Comparison of ENCODE assay signal across 22 cellular contexts in genomic region chr1:37085393-37085792, GRCh38. TPM values are rescaled to one million over a fixed set of nuclear protein-coding genes. Genes with fewer than 3 reads are reported as not detected.
DNase-seq lines count a peak whose midpoint lies in the region; ATAC-seq and TF ChIP-seq lines count a peak whose summit lies in the region.
"Had no signal": no experiment of that assay in that cellular context is flagged by ENCODE, and none has a peak within 500 bp of the region (broad histone marks: within the 10 kb centered on the region; RNA-seq: fewer than 3 reads in every experiment).

No MANE protein-coding gene starts in this region.

- no peaks in the 10 kb centered on the region for H3K4me1 Mint-ChIP-seq in WTC11
- peaks cover 5% of the 10 kb centered on the region for H3K4me1 Mint-ChIP-seq in neural progenitor cell
- H3K4me1 Mint-ChIP-seq: activated CD4-positive, alpha-beta T cell treated with anti-CD3 and anti-CD28 coated beads for 36 hours had no signal

- CTCF ChIA-PET in HCT116 (lab: Charles Lee) (no interaction called here), WTC11 (lab: Charles Lee) (no interaction called here)

- H3K27me3 Mint-ChIP-seq in WTC11 (ENCODE audit: low read depth) (no peaks in the 10 kb centered on the region; the same call in 1 of the 2 replicates), neural progenitor cell (ENCODE audit: insufficient read depth, low read depth) (peaks cover 7% of the 10 kb centered on the region)

- H3K9ac ChIP-seq in HCT116 (ENCODE audit: low read length) (no peak overlapping the region), neural progenitor cell (no peak overlapping the region)

- RAD21 ChIA-PET in HCT116 (lab: Charles Lee; ENCODE audit: low non-redundant PET in 1 of 2, low total read pairs in 2 of 2, uncharacterized antibody in 2 of 2, unreplicated experiment in 2 of 2), result no interaction called here

- no peak for TF ChIP-seq RAD21 in HCT116 (IDR thresholded peaks at IDR 0.05; ENCODE audit: low read depth)

- H3K27ac Mint-ChIP-seq in WTC11 (no peak overlapping the region), neural progenitor cell (no peak overlapping the region)
- H3K27ac Mint-ChIP-seq: activated CD4-positive, alpha-beta T cell treated with anti-CD3 and anti-CD28 coated beads for 36 hours; CD8-positive, alpha-beta T cell had no signal

- H3K9me3 Mint-ChIP-seq in WTC11, result no peaks in the 10 kb centered on the region
- no peaks in the 10 kb centered on the region for H3K9me3 Mint-ChIP-seq in neural progenitor cell
- H3K9me3 Mint-ChIP-seq: CD8-positive, alpha-beta T cell had no signal

- H4K20me1 ChIP-seq in HCT116 (ENCODE audit: insufficient read depth) (no peaks in the 10 kb centered on the region), neural progenitor cell (ENCODE audit: low read depth) (no peaks in the 10 kb centered on the region)

- no peaks in the 10 kb centered on the region for H3F3A ChIP-seq in neural progenitor cell (ENCODE audit: low read depth)

- H3K9me2 ChIP-seq in HCT116 (ENCODE audit: insufficient read depth), result no peaks in the 10 kb centered on the region

- H2AFZ ChIP-seq in HCT116 (ENCODE audit: low read depth, low read length, poor library complexity, severe bottlenecking), result no peak overlapping the region
- no peak overlapping the region for H2AFZ ChIP-seq in neural progenitor cell (replicated peaks)

- H3K79me2 ChIP-seq in HCT116 (ENCODE audit: insufficient read depth, low read length) (no peaks in the 10 kb centered on the region), neural progenitor cell (ENCODE audit: low read depth) (no peaks in the 10 kb centered on the region)

- H3K4me2 ChIP-seq in HCT116 (ENCODE audit: low read length) (no peak overlapping the region), neural progenitor cell (no peak overlapping the region)

- H3K36me3 ChIP-seq in HCT116 (ENCODE audit: control insufficient read depth in 1 of 2, insufficient read depth in 2 of 2, low read length in 2 of 2) (no peaks in the 10 kb centered on the region), neural progenitor cell (no peaks in the 10 kb centered on the region)
- H3K36me3 ChIP-seq: SJCRH30, upper lobe of right lung had no signal

- intact Hi-C loops in HCT116 (cut with micrococcal nuclease), result no loop called here

- no peak for TF ChIP-seq POLR2A in HCT116 (IDR thresholded peaks at IDR 0.05; ENCODE audit: borderline replicate concordance, extremely low read depth, insufficient read depth, insufficient read length)

- H3K27ac ChIP-seq in HCT116 (ENCODE audit: low read depth, low read length) (no peak overlapping the region), neural progenitor cell (no peak overlapping the region)
- H3K27ac ChIP-seq: SJCRH30, upper lobe of right lung had no signal

- H3K36me3 Mint-ChIP-seq in WTC11, result no peaks in the 10 kb centered on the region
- H3K36me3 Mint-ChIP-seq in neural progenitor cell, result no peaks in the 10 kb centered on the region
- H3K36me3 Mint-ChIP-seq: CD8-positive, alpha-beta T cell had no signal

- DNase-seq in NCI-H146 (lab: John Stamatoyannopoulos, UW), result peak; percentile 8
- DNase-seq in NCI-H146 treated with DMSO at 0.1 percent for 48 hours (lab: John Stamatoyannopoulos, UW; ENCODE audit: unreplicated experiment), result no peak
- no peak for DNase-seq in HCT116 (ENCODE audit: low read depth, low spot score)
- peak; percentile 55 for DNase-seq in WTC11 (ENCODE audit: low spot score)
- DNase-seq in neural progenitor cell (ENCODE audit: low spot score), result peak; percentile 56
- DNase-seq in NOMO-1 (lab: John Stamatoyannopoulos, UW; ENCODE audit: unreplicated experiment in 2 of 2), result no peak
- DNase-seq: activated CD4-positive, alpha-beta T cell treated with anti-CD3 and anti-CD28 coated beads for 36 hours; activated effector memory CD4-positive, alpha-beta T cell treated with Interleukin-2 at 50 U/mL for 16 hours; amygdala; CD8-positive, alpha-beta T cell; effector memory CD4-positive, alpha-beta T cell; GOT3; Kasumi-1; left cardiac atrium; midbrain; NCI-H1694 treated with DMSO at 0.1 percent for 48 hours; stimulated activated naive CD8-positive, alpha-beta T cell treated with anti-CD3 and anti-CD28 coated beads, Interleukin-15, Interleukin-2, amounts not matched to agents 100 U/mL and 50 U/mL, for 24 hours; T-helper 9 cell; upper lobe of right lung had no signal

- BruUV-seq in HCT116 (replicated peaks; lab: Mats Ljungman, UMichigan), result no TSS peak

- H3K4me3 ChIP-seq in HCT116 (replicated peaks in 1 of 2; ENCODE audit: low read depth in 1 of 2, low read length in 2 of 2) (no peak overlapping the region), neural progenitor cell (no peak overlapping the region)
- H3K4me3 ChIP-seq: SJCRH30, upper lobe of right lung had no signal

- ATAC-seq in HCT116 (no peak; the same call in 1 of the 2 replicates), WTC11 (peak; percentile 86), HG03460 (IDR thresholded peaks at IDR 0.05; ENCODE audit: unreplicated experiment) (no peak), GM18873 (IDR thresholded peaks at IDR 0.05; ENCODE audit: low FRiP score, unreplicated experiment) (no peak)
- ATAC-seq: activated CD4-positive, alpha-beta T cell treated with anti-CD3 and anti-CD28 coated beads for 36 hours; CD8-positive, alpha-beta T cell; left cardiac atrium; stimulated activated naive CD8-positive, alpha-beta T cell treated with anti-CD3 and anti-CD28 coated beads, Interleukin-15, Interleukin-2, amounts not matched to agents 100 U/mL and 50 U/mL, for 24 hours; upper lobe of right lung had no signal

- POLR2A ChIA-PET in HCT116 (lab: Charles Lee) (no interaction called here), WTC11 (lab: Charles Lee) (no interaction called here)

- TF ChIP-seq CTCF in HCT116 (IDR thresholded peaks at IDR 0.05 in 2 of 3, conservative IDR thresholded peaks at IDR 0.05 in 1 of 3; ENCODE audit: borderline replicate concordance in 1 of 3, insufficient read depth in 1 of 3, low read depth in 2 of 3, low read length in 2 of 3), result peak in 2 of 3 experiments; percentile 25 to 38; a peak in 3 of 6 replicates
- TF ChIP-seq CTCF in WTC11 (IDR thresholded peaks at IDR 0.05), result peak; percentile 30; the same call in 1 of the 2 replicates
- TF ChIP-seq CTCF in neural progenitor cell (IDR thresholded peaks at IDR 0.05), result peak; percentile 61

- no peaks in the 10 kb centered on the region for H3K9me3 ChIP-seq in HCT116 (ENCODE audit: control insufficient read depth in 1 of 2, insufficient read depth in 1 of 2, low read depth in 1 of 2, low read length in 2 of 2)
- H3K9me3 ChIP-seq in neural progenitor cell (ENCODE audit: low read depth), result no peaks in the 10 kb centered on the region
- H3K9me3 ChIP-seq: SJCRH30, upper lobe of right lung had no signal

- H3K4me1 ChIP-seq in HCT116 (ENCODE audit: control insufficient read depth in 1 of 2, insufficient read depth in 2 of 2, low read length in 2 of 2) (no peaks in the 10 kb centered on the region), neural progenitor cell (peaks cover 12% of the 10 kb centered on the region)
- H3K4me1 ChIP-seq: SJCRH30, upper lobe of right lung had no signal

- peaks cover 35% of the 10 kb centered on the region for H3K27me3 ChIP-seq in HCT116 (ENCODE audit: insufficient read depth, low read length)
- H3K27me3 ChIP-seq in neural progenitor cell, result peaks cover 6% of the 10 kb centered on the region
- H3K27me3 ChIP-seq: upper lobe of right lung had no signal

- H3K4me3 Mint-ChIP-seq in WTC11 (no peak overlapping the region), neural progenitor cell (no peak overlapping the region)
- H3K4me3 Mint-ChIP-seq: activated CD4-positive, alpha-beta T cell treated with anti-CD3 and anti-CD28 coated beads for 36 hours; CD8-positive, alpha-beta T cell had no signal

TF ChIP-seq in HCT116, 20 proteins besides CTCF, POLR2A, EP300 and RAD21 (continues in another document):
- no peak for TF ChIP-seq YY1 (IDR thresholded peaks at IDR 0.05; ENCODE audit: extremely low read depth, insufficient replicate concordance, low read depth, low read length)
- TF ChIP-seq EGR1 (IDR thresholded peaks at IDR 0.05; ENCODE audit: low read depth), result no peak
- no peak for TF ChIP-seq ZNF274 (IDR thresholded peaks at IDR 0.05; ENCODE audit: low read depth, low read length)
- TF ChIP-seq ELF1 (IDR thresholded peaks at IDR 0.05; ENCODE audit: borderline replicate concordance, low read depth), result no peak
- TF ChIP-seq ATF3 (IDR thresholded peaks at IDR 0.05), result no peak
- TF ChIP-seq SP1 (IDR thresholded peaks at IDR 0.05; ENCODE audit: low read depth), result no peak
- TF ChIP-seq POLR2AphosphoS5 (IDR thresholded peaks at IDR 0.05; ENCODE audit: low read depth, low read length), result no peak
- no peak for TF ChIP-seq JUND (IDR thresholded peaks at IDR 0.05)
- TF ChIP-seq CEBPB (IDR thresholded peaks at IDR 0.05; ENCODE audit: low read depth), result no peak
- no peak for TF ChIP-seq SIN3A (IDR thresholded peaks at IDR 0.05; ENCODE audit: low read depth)
- TF ChIP-seq FOSL1 (IDR thresholded peaks at IDR 0.05; ENCODE audit: low read depth), result no peak
- TF ChIP-seq ZFX (IDR thresholded peaks at IDR 0.05), result no peak

TF ChIP-seq in WTC11, 78 proteins besides CTCF, POLR2A, EP300 and RAD21:
- TF ChIP-seq FOXP4 (CRISPR knock-in tag; IDR thresholded peaks at IDR 0.05) (no peak), SMAD3 (CRISPR knock-in tag; IDR thresholded peaks at IDR 0.05; ENCODE audit: borderline replicate concordance) (no peak), JAZF1 (CRISPR knock-in tag; IDR thresholded peaks at IDR 0.05) (no peak), MXD4 (CRISPR knock-in tag; IDR thresholded peaks at IDR 0.05; ENCODE audit: borderline replicate concordance) (no peak), ZNF232 (CRISPR knock-in tag; IDR thresholded peaks at IDR 0.05) (no peak), FOXP1 (CRISPR knock-in tag; IDR thresholded peaks at IDR 0.05; ENCODE audit: borderline replicate concordance) (no peak)

RNA-seq across cellular contexts. Expression of gene GRIK3, which starts 51.1 kb away (rescaled TPM):
- not detected for total RNA-seq in HCT116 (2021; ENCODE audit: unreplicated experiment)
- polyA plus RNA-seq in HCT116 (2012), result not detected in 2 replicates
- 3.7 to 5.5 TPM (median 4.3 TPM) in 3 replicates for total RNA-seq in WTC11 (2021)
- total RNA-seq in neural progenitor cell (ENCODE audit: low replicate concordance), result 1.7 and 3.0 TPM in 2 replicates
- total RNA-seq: activated CD4-positive, alpha-beta T cell treated with anti-CD3 and anti-CD28 coated beads for 36 hours; CD8-positive, alpha-beta T cell; SJCRH30; upper lobe of right lung had no signal

Comparison
In these comparisons a context has a peak if more than half of its experiments do, and no peak if none do; other contexts are left out.
1. DNase-seq: peak in NCI-H146 (single experiment), WTC11 (single experiment) and neural progenitor cell (single experiment); none in NCI-H146 treated with DMSO at 0.1 percent for 48 hours (single experiment), HCT116 (single experiment) and NOMO-1 (0 of 2).
2. Peak in every context shown above with its lines, with median percentiles within 50 percentile points of each other: CTCF ChIP-seq.